16 cellular contexts compared by ENCODE assay signal in genomic region chr10:97466755-97467154, GRCh38. TPM values are rescaled to one million over a fixed set of nuclear protein-coding genes. Genes with fewer than 3 reads are reported as not detected.
DNase-seq lines count a peak whose midpoint lies in the region; ATAC-seq and TF ChIP-seq lines count a peak whose summit lies in the region.
"Had no signal": no experiment of that assay in that cellular context is flagged by ENCODE, and none has a peak within 500 bp of the region (broad histone marks: within the 10 kb centered on the region; RNA-seq: fewer than 3 reads in every experiment).

No MANE protein-coding gene starts in this region.

- POLR2A ChIA-PET in T-cell (lab: Charles Lee): interaction anchor here in 1 of 2 donors (0.6 kb wide), 2 partner anchors 22 to 222 kb away, joined by 3 read pairs; no protein-coding TSS in a partner anchor

- H3K4me3 Mint-ChIP-seq in activated naive CD4-positive, alpha-beta T cell treated with anti-CD3 and anti-CD28 coated beads, Interleukin-2, amount 50 U/mL, for 24 hours: no peak overlapping the region
- H3K4me3 Mint-ChIP-seq in activated naive CD4-positive, alpha-beta T cell treated with anti-CD3 and anti-CD28 coated beads, Interleukin-2, amount 10 ng/mL, durations not matched to agents 7 days and 5 days: no peak overlapping the region
- no peak overlapping the region for H3K4me3 Mint-ChIP-seq in T-cell
- H3K4me3 Mint-ChIP-seq: brain had no signal

- H3K4me1 Mint-ChIP-seq in activated naive CD4-positive, alpha-beta T cell treated with anti-CD3 and anti-CD28 coated beads, Interleukin-2, amount 50 U/mL, for 24 hours: peaks cover 4% of the 10 kb centered on the region
- no peaks in the 10 kb centered on the region for H3K4me1 Mint-ChIP-seq in activated naive CD4-positive, alpha-beta T cell treated with anti-CD3 and anti-CD28 coated beads, Interleukin-2, amount 10 ng/mL, durations not matched to agents 7 days and 5 days
- no peaks in the 10 kb centered on the region for H3K4me1 Mint-ChIP-seq in T-cell
- H3K4me1 Mint-ChIP-seq: brain had no signal

- peaks cover 9% of the 10 kb centered on the region for H3K36me3 Mint-ChIP-seq in activated naive CD4-positive, alpha-beta T cell treated with anti-CD3 and anti-CD28 coated beads, Interleukin-2, amount 50 U/mL, for 24 hours
- H3K36me3 Mint-ChIP-seq in activated naive CD4-positive, alpha-beta T cell treated with anti-CD3 and anti-CD28 coated beads, Interleukin-2, amount 10 ng/mL, durations not matched to agents 7 days and 5 days: peaks cover 42% of the 10 kb centered on the region
- H3K36me3 Mint-ChIP-seq in T-cell: peaks cover 38% of the 10 kb centered on the region

- H3K27ac Mint-ChIP-seq in activated naive CD4-positive, alpha-beta T cell treated with anti-CD3 and anti-CD28 coated beads, Interleukin-2, amount 50 U/mL, for 24 hours: peak overlapping the region; percentile 30
- no peak overlapping the region for H3K27ac Mint-ChIP-seq in activated naive CD4-positive, alpha-beta T cell treated with anti-CD3 and anti-CD28 coated beads, Interleukin-2, amount 10 ng/mL, durations not matched to agents 7 days and 5 days
- peak overlapping the region; percentile 7 for H3K27ac Mint-ChIP-seq in T-cell

- no peak for ATAC-seq in T-cell (replicated peaks in 1 of 4)
- ATAC-seq in upper lobe of left lung (ENCODE audit: low FRiP score in 2 of 2): no peak
- ATAC-seq in GM18517 (IDR thresholded peaks at IDR 0.05; ENCODE audit: unreplicated experiment): no peak
- ATAC-seq: sciatic nerve had no signal

- no peaks in the 10 kb centered on the region for H3K27me3 Mint-ChIP-seq in activated naive CD4-positive, alpha-beta T cell treated with anti-CD3 and anti-CD28 coated beads, Interleukin-2, amount 50 U/mL, for 24 hours
- H3K27me3 Mint-ChIP-seq in activated naive CD4-positive, alpha-beta T cell treated with anti-CD3 and anti-CD28 coated beads, Interleukin-2, amount 10 ng/mL, durations not matched to agents 7 days and 5 days: no peaks in the 10 kb centered on the region
- H3K27me3 Mint-ChIP-seq in T-cell: no peaks in the 10 kb centered on the region
- H3K27me3 Mint-ChIP-seq: brain had no signal

- H3K4me1 ChIP-seq in upper lobe of left lung: peaks cover 0 to 27% (median 14%) of the 10 kb centered on the region in 4 donors

- peak overlapping the region in 3 of 4 donors; percentile 32 to 70 (median 68) for H3K27ac ChIP-seq in upper lobe of left lung

- 80 to 88% methylated on average over 4 of the region's 4 CpGs for WGBS in upper lobe of left lung, 2 donors

- H3K36me3 ChIP-seq in upper lobe of left lung: peaks cover 19 to 99% (median 80%) of the 10 kb centered on the region in 4 donors

- no peak for TF ChIP-seq EP300 in upper lobe of left lung (IDR thresholded peaks at IDR 0.05)

- CTCF ChIA-PET in activated naive CD4-positive, alpha-beta T cell treated with anti-CD3 and anti-CD28 coated beads, Interleukin-2, amount 10 ng/mL, durations not matched to agents 7 days and 5 days (lab: Charles Lee): interaction anchor here (1.0 to 6.3 kb wide), 4 partner anchors 10 to 105 kb away, joined by 3 to 73 read pairs (median 6); partner anchors contain the start of gene ANKRD2
- CTCF ChIA-PET in T-cell (lab: Charles Lee): interaction anchor here in 1 of 2 donors (0.6 to 1.7 kb wide), 3 partner anchors 63 to 382 kb away, joined by 3 to 4 read pairs (median 3); no protein-coding TSS in a partner anchor

- H3K9me3 ChIP-seq in upper lobe of left lung: no peaks in the 10 kb centered on the region

- H3K27me3 ChIP-seq in upper lobe of left lung: no peaks in the 10 kb centered on the region

- no peaks in the 10 kb centered on the region for H3K9me3 Mint-ChIP-seq in activated naive CD4-positive, alpha-beta T cell treated with anti-CD3 and anti-CD28 coated beads, Interleukin-2, amount 50 U/mL, for 24 hours
- H3K9me3 Mint-ChIP-seq in activated naive CD4-positive, alpha-beta T cell treated with anti-CD3 and anti-CD28 coated beads, Interleukin-2, amount 10 ng/mL, durations not matched to agents 7 days and 5 days: no peaks in the 10 kb centered on the region
- no peaks in the 10 kb centered on the region for H3K9me3 Mint-ChIP-seq in T-cell
- H3K9me3 Mint-ChIP-seq: brain had no signal

- TF ChIP-seq CTCF in upper lobe of left lung (IDR thresholded peaks at IDR 0.05): no peak

- DNase-seq in activated naive CD4-positive, alpha-beta T cell treated with anti-CD3 and anti-CD28 coated beads, Interleukin-2, amount 10 ng/mL, durations not matched to agents 7 days and 5 days: no peak
- DNase-seq in T-cell (no peak), iris pigment epithelial cell (ENCODE audit: low read depth) (peak; percentile 60), upper lobe of left lung (no peak), NCI-H748 (lab: John Stamatoyannopoulos, UW; ENCODE audit: unreplicated experiment) (no peak), T-helper 2 cell (no peak)
- DNase-seq: activated CD4-positive, alpha-beta T cell treated with anti-CD3 and anti-CD28 coated beads, Interleukin-2, amount 50 U/mL, for 4 hours; COR-L47; GOT3; Karpas-422; NCI-H187; stimulated activated CD4-positive, alpha-beta T cell treated with anti-CD3 and anti-CD28 coated beads, Interleukin-4, amount 100 ng/mL, for 4 hours had no signal

- TF ChIP-seq POLR2A in upper lobe of left lung (IDR thresholded peaks at IDR 0.05): no peak

- H3K4me3 ChIP-seq in upper lobe of left lung: no peak overlapping the region

RNA-seq across cellular contexts. Expression of gene ZDHHC16, which starts 20.8 kb away (rescaled TPM):
- total RNA-seq in T-cell: 10 to 100 TPM; 16.1 to 38.8 (median 36.2) TPM
- 10 to 100 TPM; 40.0 to 84.7 (median 60.1) TPM for total RNA-seq in upper lobe of left lung

RNA-seq across cellular contexts. Expression of gene EXOSC1, which starts 20.9 kb away (rescaled TPM):
- total RNA-seq in T-cell (10 to 100 TPM; 32.2 to 51.0 (median 46.8) TPM), upper lobe of left lung (10 to 100 TPM; 19.5 to 30.4 (median 28.1) TPM)

RNA-seq across cellular contexts. Expression of gene MMS19, which starts 31.5 kb away (rescaled TPM):
- 100 to 1,000 TPM in 2 of 5 donors, 10 to 100 TPM in 3; 73.8 to 106 (median 93.7) TPM for total RNA-seq in T-cell
- 100 to 1,000 TPM in 1 of 6 donors, 10 to 100 TPM in 5; 62.5 to 148 (median 77.0) TPM for total RNA-seq in upper lobe of left lung

RNA-seq across cellular contexts. Expression of gene UBTD1, which starts 32.0 kb away (rescaled TPM):
- total RNA-seq in T-cell (1 to 10 TPM; 1.0 to 2.4 (median 1.9) TPM), upper lobe of left lung (10 to 100 TPM; 40.6 to 93.1 (median 67.3) TPM)

RNA-seq across cellular contexts. Expression of gene PGAM1, which starts 40.8 kb away (rescaled TPM):
- total RNA-seq in T-cell (100 to 1,000 TPM in 1 of 5 donors, 10 to 100 TPM in 4; 66.3 to 108 (median 94.8) TPM), upper lobe of left lung (100 to 1,000 TPM in 5 of 6 donors, 10 to 100 TPM in 1; 55.5 to 184 (median 137) TPM)
